In genomic region chr1:44354268-44354839, GRCh38 we compare ENCODE assay signal across 8 cellular contexts. TPM values are rescaled to one million over a fixed set of nuclear protein-coding genes. Genes with fewer than 3 reads are reported as not detected.
DNase-seq lines count a peak whose midpoint lies in the region; ATAC-seq and TF ChIP-seq lines count a peak whose summit lies in the region.

No MANE protein-coding gene starts in this region.

- DNase-seq in NCI-H510A treated with DMSO at 0.1 percent for 48 hours (lab: John Stamatoyannopoulos, UW) (peak; percentile 76), NCI-H510A (lab: John Stamatoyannopoulos, UW) (no peak), activated B cell treated with CpG ODN at 0.5 μM for 24 hours (no peak), hepatic stellate cell (ENCODE audit: low spot score) (peak; percentile 11), GM10248 (ENCODE audit: extremely low spot score) (no peak), left colon (no peak)
- DNase-seq in stimulated activated naive B cell treated with anti-CD40 and anti-IgM and Interleukin-4, amounts not matched to agents 10 μg/mL and 1 μg/mL and 100 μg/mL, for 72 hours = no peak

- intact Hi-C loops in activated B cell treated with CpG ODN at 0.5 μM for 24 hours (cut with micrococcal nuclease) (loop anchor here (2.0 kb wide), 1 partner anchor 50 kb away; the partner anchor contains the start of gene RNF220), left colon (cut with DNase I, micrococcal nuclease) (no loop called here)

- CTCF ChIA-PET in activated B cell treated with CpG ODN at 0.5 μM for 24 hours (lab: Charles Lee) = no interaction called here
- CTCF ChIA-PET in GM10248 (lab: Yijun Ruan, JAX) = interaction anchor here (1.0 to 3.5 kb wide), 3 partner anchors 16 to 241 kb away, joined by 4 to 15 read pairs (median 14); no protein-coding TSS in a partner anchor

- no peaks in the 10 kb centered on the region for H3K27me3 Mint-ChIP-seq in activated B cell treated with CpG ODN at 0.5 μM for 24 hours
- H3K27me3 Mint-ChIP-seq in stimulated activated naive B cell treated with anti-CD40 and anti-IgM and Interleukin-4, amounts not matched to agents 10 μg/mL and 1 μg/mL and 100 μg/mL, for 72 hours = no peaks in the 10 kb centered on the region

- peak overlapping the region; percentile 90 for H3K4me3 Mint-ChIP-seq in activated B cell treated with CpG ODN at 0.5 μM for 24 hours
- H3K4me3 Mint-ChIP-seq in stimulated activated naive B cell treated with anti-CD40 and anti-IgM and Interleukin-4, amounts not matched to agents 10 μg/mL and 1 μg/mL and 100 μg/mL, for 72 hours = peak overlapping the region; percentile 90 to 93

- peaks cover 7% of the 10 kb centered on the region for H3K36me3 Mint-ChIP-seq in activated B cell treated with CpG ODN at 0.5 μM for 24 hours (ENCODE audit: low read depth)
- H3K36me3 Mint-ChIP-seq in stimulated activated naive B cell treated with anti-CD40 and anti-IgM and Interleukin-4, amounts not matched to agents 10 μg/mL and 1 μg/mL and 100 μg/mL, for 72 hours = peaks cover 4% of the 10 kb centered on the region in 2 donors

- POLR2A ChIA-PET in activated B cell treated with CpG ODN at 0.5 μM for 24 hours (lab: Charles Lee) = interaction anchor here (1.3 kb wide), 1 partner anchor 277 kb away, joined by 5 read pairs; no protein-coding TSS in a partner anchor
- POLR2A ChIA-PET in GM10248 (lab: Yijun Ruan, JAX) = no interaction called here

- ATAC-seq in activated B cell treated with CpG ODN at 0.5 μM for 24 hours (ENCODE audit: low read depth) = no peak
- ATAC-seq in stimulated activated naive B cell treated with anti-CD40 and anti-IgM and Interleukin-4, amounts not matched to agents 10 μg/mL and 1 μg/mL and 100 μg/mL, for 72 hours (replicated peaks) = no peak
- no peak for ATAC-seq in left colon
- no peak for ATAC-seq in GM18867 (IDR thresholded peaks at IDR 0.05; ENCODE audit: unreplicated experiment)

- H3K27ac Mint-ChIP-seq in activated B cell treated with CpG ODN at 0.5 μM for 24 hours = peak overlapping the region; percentile 73
- peak overlapping the region; percentile 75 for H3K27ac Mint-ChIP-seq in stimulated activated naive B cell treated with anti-CD40 and anti-IgM and Interleukin-4, amounts not matched to agents 10 μg/mL and 1 μg/mL and 100 μg/mL, for 72 hours

- peaks cover 28% of the 10 kb centered on the region for H3K4me1 Mint-ChIP-seq in activated B cell treated with CpG ODN at 0.5 μM for 24 hours
- peaks cover 11 to 31% of the 10 kb centered on the region in 2 donors for H3K4me1 Mint-ChIP-seq in stimulated activated naive B cell treated with anti-CD40 and anti-IgM and Interleukin-4, amounts not matched to agents 10 μg/mL and 1 μg/mL and 100 μg/mL, for 72 hours

- TF ChIP-seq CTCF in activated B cell treated with CpG ODN at 0.5 μM for 24 hours (IDR thresholded peaks at IDR 0.05) (no peak), GM10248 (IDR thresholded peaks at IDR 0.05; ENCODE audit: control extremely low read depth, extremely low read depth, low read depth, missing control alignments) (no peak)

- no peaks in the 10 kb centered on the region for H3K9me3 Mint-ChIP-seq in activated B cell treated with CpG ODN at 0.5 μM for 24 hours
- no peaks in the 10 kb centered on the region for H3K9me3 Mint-ChIP-seq in stimulated activated naive B cell treated with anti-CD40 and anti-IgM and Interleukin-4, amounts not matched to agents 10 μg/mL and 1 μg/mL and 100 μg/mL, for 72 hours

RNA-seq across cellular contexts. Expression of gene ERI3, which starts 0.7 kb away (rescaled TPM):
- total RNA-seq in activated B cell treated with CpG ODN at 0.5 μM for 24 hours = 36.2 and 37.9 TPM in 2 replicates
- total RNA-seq in left colon = 10 to 100 TPM; 25.3 to 30.3 TPM

RNA-seq across cellular contexts. Expression of gene RNF220, which starts 50.7 kb away (rescaled TPM):
- total RNA-seq in activated B cell treated with CpG ODN at 0.5 μM for 24 hours (102 and 103 TPM in 2 replicates), left colon (10 to 100 TPM; 63.9 to 64.3 TPM)

Comparison
In these comparisons a context has a peak if more than half of its experiments do, and no peak if none do; other contexts are left out.
1. DNase-seq: peak in NCI-H510A treated with DMSO at 0.1 percent for 48 hours (single experiment) and hepatic stellate cell (single experiment); none in NCI-H510A (single experiment), activated B cell treated with CpG ODN at 0.5 μM for 24 hours (single experiment), stimulated activated naive B cell treated with anti-CD40 and anti-IgM and Interleukin-4, amounts not matched to agents 10 μg/mL and 1 μg/mL and 100 μg/mL, for 72 hours (single experiment), GM10248 (single experiment) and left colon (0 of 2).